Comparison of ENCODE assay signal across 22 cellular contexts in genomic region chr2:190994148-190994547, GRCh38. TPM values are rescaled to one million over a fixed set of nuclear protein-coding genes. Genes with fewer than 3 reads are reported as not detected.
DNase-seq lines count a peak whose midpoint lies in the region; ATAC-seq and TF ChIP-seq lines count a peak whose summit lies in the region.
"Had no signal": no experiment of that assay in that cellular context is flagged by ENCODE, and none has a peak within 500 bp of the region (broad histone marks: within the 10 kb centered on the region; RNA-seq: fewer than 3 reads in every experiment).

No MANE protein-coding gene starts in this region.

- peak overlapping the region; percentile 47 for H3K27ac Mint-ChIP-seq in activated CD4-positive, alpha-beta T cell treated with anti-CD3 and anti-CD28 coated beads, Interleukin-2, amount 10 ng/mL, durations not matched to agents 7 days and 5 days
- peak overlapping the region; percentile 46 to 62 for H3K27ac Mint-ChIP-seq in activated naive CD4-positive, alpha-beta T cell treated with anti-CD3 and anti-CD28 coated beads, Interleukin-2, amount 50 U/mL, for 72 hours
- H3K27ac Mint-ChIP-seq: type B pancreatic cell had no signal

- POLR2A ChIA-PET in activated CD4-positive, alpha-beta T cell treated with anti-CD3 and anti-CD28 coated beads, Interleukin-2, amount 10 ng/mL, durations not matched to agents 7 days and 5 days (lab: Charles Lee), result no interaction called here

- peaks cover 79% of the 10 kb centered on the region for H3K4me1 Mint-ChIP-seq in activated CD4-positive, alpha-beta T cell treated with anti-CD3 and anti-CD28 coated beads, Interleukin-2, amount 10 ng/mL, durations not matched to agents 7 days and 5 days

- ATAC-seq in GM18505 (IDR thresholded peaks at IDR 0.05; ENCODE audit: unreplicated experiment), result no peak
- no peak for ATAC-seq in activated naive CD4-positive, alpha-beta T cell treated with anti-CD3 and anti-CD28 coated beads, Interleukin-2, amount 50 U/mL, for 72 hours
- ATAC-seq: A549; activated T-cell treated with anti-CD3 and anti-CD28 coated beads, Interleukin-2, amount 50 U/mL, for 4 hours had no signal

- peak overlapping the region; percentile 6 for H3K4me2 ChIP-seq in parathyroid adenoma (ENCODE audit: low read length)
- H3K4me2 ChIP-seq: A549 had no signal

- H3K9ac ChIP-seq in parathyroid adenoma (no peak overlapping the region), colonic mucosa (ENCODE audit: low read depth in 2 of 2, low read length in 2 of 2) (no peak overlapping the region)

- peak overlapping the region; percentile 28 for H2AFZ ChIP-seq in parathyroid adenoma

- H3K79me2 ChIP-seq in parathyroid adenoma, result no peaks in the 10 kb centered on the region

- H3K36me3 Mint-ChIP-seq in activated CD4-positive, alpha-beta T cell treated with anti-CD3 and anti-CD28 coated beads, Interleukin-2, amount 10 ng/mL, durations not matched to agents 7 days and 5 days (ENCODE audit: low read depth), result peaks cover 87% of the 10 kb centered on the region
- H3K36me3 Mint-ChIP-seq in activated naive CD4-positive, alpha-beta T cell treated with anti-CD3 and anti-CD28 coated beads, Interleukin-2, amount 50 U/mL, for 72 hours, result peaks cover 56 to 87% of the 10 kb centered on the region in 2 donors

- peak; percentile 22 for TF ChIP-seq POLR2A in GM18505 (IDR thresholded peaks at IDR 0.05; ENCODE audit: borderline replicate concordance, extremely low read depth, insufficient read depth, insufficient read length)

- no peaks in the 10 kb centered on the region for H3K27me3 Mint-ChIP-seq in activated CD4-positive, alpha-beta T cell treated with anti-CD3 and anti-CD28 coated beads, Interleukin-2, amount 10 ng/mL, durations not matched to agents 7 days and 5 days
- H3K27me3 Mint-ChIP-seq: type B pancreatic cell had no signal

- CTCF ChIA-PET in activated CD4-positive, alpha-beta T cell treated with anti-CD3 and anti-CD28 coated beads, Interleukin-2, amount 10 ng/mL, durations not matched to agents 7 days and 5 days (lab: Charles Lee), result interaction anchor here (2.0 kb wide), 1 partner anchor 10 kb away, joined by 6 read pairs; no protein-coding TSS in a partner anchor

- no peaks in the 10 kb centered on the region for H3K9me3 Mint-ChIP-seq in activated CD4-positive, alpha-beta T cell treated with anti-CD3 and anti-CD28 coated beads, Interleukin-2, amount 10 ng/mL, durations not matched to agents 7 days and 5 days
- peaks cover 14 to 16% of the 10 kb centered on the region in 2 donors for H3K9me3 Mint-ChIP-seq in activated naive CD4-positive, alpha-beta T cell treated with anti-CD3 and anti-CD28 coated beads, Interleukin-2, amount 50 U/mL, for 72 hours
- H3K9me3 Mint-ChIP-seq: type B pancreatic cell had no signal

- peak overlapping the region; percentile 58 for H3K27ac ChIP-seq in parathyroid adenoma
- H3K27ac ChIP-seq in colonic mucosa, result no peak overlapping the region
- H3K27ac ChIP-seq: A549 had no signal

- no peak for TF ChIP-seq CTCF in parathyroid adenoma (IDR thresholded peaks at IDR 0.05)
- no peak for TF ChIP-seq CTCF in colonic mucosa (IDR thresholded peaks at IDR 0.05)

- no peak overlapping the region for H3K4me3 Mint-ChIP-seq in activated CD4-positive, alpha-beta T cell treated with anti-CD3 and anti-CD28 coated beads, Interleukin-2, amount 10 ng/mL, durations not matched to agents 7 days and 5 days
- H3K4me3 Mint-ChIP-seq: activated T-cell treated with anti-CD3 and anti-CD28 coated beads, Interleukin-2, amount 50 U/mL, for 4 hours; type B pancreatic cell had no signal

- H3K4me3 ChIP-seq in parathyroid adenoma (ENCODE audit: low read depth, low read length) (no peak overlapping the region), colonic mucosa (no peak overlapping the region)
- H3K4me3 ChIP-seq: A549, spleen had no signal

- intact Hi-C loops in colonic mucosa (cut with DNase I), result no loop called here

- H3K27me3 ChIP-seq in parathyroid adenoma (ENCODE audit: control insufficient read depth, insufficient read depth, low read length), result no peaks in the 10 kb centered on the region
- no peaks in the 10 kb centered on the region for H3K27me3 ChIP-seq in colonic mucosa
- H3K27me3 ChIP-seq: BE2C, spleen had no signal

- no peak for DNase-seq in activated CD4-positive, alpha-beta T cell treated with anti-CD3 and anti-CD28 coated beads, Interleukin-2, amount 10 ng/mL, durations not matched to agents 7 days and 5 days
- no peak for DNase-seq in activated CD4-positive, alpha-beta T cell treated with anti-CD3 and anti-CD28 coated beads for 48 hours
- no peak for DNase-seq in activated naive CD4-positive, alpha-beta T cell treated with anti-CD3 and anti-CD28 coated beads, Interleukin-2, amount 50 U/mL, for 72 hours (ENCODE audit: low spot score in 2 of 2)
- DNase-seq in NCI-H2029 treated with DMSO at 0.1 percent for 48 hours (lab: John Stamatoyannopoulos, UW), result no peak
- no peak for DNase-seq in colonic mucosa
- no peak for DNase-seq in T-helper 9 cell
- DNase-seq: activated CD4-positive, alpha-beta T cell treated with anti-CD3 and anti-CD28 coated beads, Interleukin-2, amount 50 U/mL, for 4 hours; activated T-cell treated with anti-CD3 and anti-CD28 coated beads, Interleukin-2, amount 50 U/mL, for 4 hours; amniotic stem cell; BE2C; Calu3; mesenchymal stem cell; NCI-H1105; NCI-H2081 treated with DMSO at 0.1 percent for 48 hours; occipital lobe; Right ventricle myocardium superior; spleen; stimulated activated CD4-positive, alpha-beta T cell treated with anti-CD3 and anti-CD28 coated beads, Interleukin-4, amount 100 ng/mL, for 1 hour had no signal

- H3K9me3 ChIP-seq in parathyroid adenoma (ENCODE audit: control insufficient read depth, low read length), result no peaks in the 10 kb centered on the region
- no peaks in the 10 kb centered on the region for H3K9me3 ChIP-seq in colonic mucosa
- H3K9me3 ChIP-seq: A549, BE2C, spleen had no signal

- H3K36me3 ChIP-seq in parathyroid adenoma (ENCODE audit: control insufficient read depth, insufficient read depth, low read length) (no peaks in the 10 kb centered on the region), colonic mucosa (peaks cover 55% of the 10 kb centered on the region)

- H3K4me1 ChIP-seq in parathyroid adenoma (peaks cover 20% of the 10 kb centered on the region), colonic mucosa (no peaks in the 10 kb centered on the region)
- H3K4me1 ChIP-seq: A549, BE2C had no signal

RNA-seq across cellular contexts. Expression of gene STAT1, which starts 19.8 kb away (rescaled TPM):
- 100 to 1,000 TPM; 876 to 958 TPM for total RNA-seq in activated CD4-positive, alpha-beta T cell treated with anti-CD3 and anti-CD28 coated beads, Interleukin-2, amount 10 ng/mL, durations not matched to agents 7 days and 5 days
- total RNA-seq in activated naive CD4-positive, alpha-beta T cell treated with anti-CD3 and anti-CD28 coated beads, Interleukin-2, amount 50 U/mL, for 72 hours, result 100 to 1,000 TPM; 230 to 510 TPM
- total RNA-seq in colonic mucosa, result 10 to 100 TPM; 52.7 to 58.3 TPM
